Comparison of ENCODE assay signal across 1 cellular context in genomic region chr12:6867407-6868210, GRCh38.
TF ChIP-seq lines count a peak whose summit lies in the region.

TSS of gene TPI1 (plus strand) at chr12:6867531. CDS start at chr12:6867567, 36 bp downstream.

TF ChIP-seq in HEK293, 187 proteins besides CTCF, POLR2A, EP300 and RAD21 (continued from another document):
- TF ChIP-seq ZNF202 (tag by site-specific recombination; IDR thresholded peaks at IDR 0.05; ENCODE audit: borderline replicate concordance) (no peak), GFI1B (tag by site-specific recombination; IDR thresholded peaks at IDR 0.05) (no peak), KLF9 (tag by site-specific recombination; IDR thresholded peaks at IDR 0.05; ENCODE audit: low read depth) (peak; percentile 29; the same call in 1 of the 2 replicates), GLI4 (tag by site-specific recombination; IDR thresholded peaks at IDR 0.05) (no peak), ZNF670 (tag by site-specific recombination; IDR thresholded peaks at IDR 0.05; ENCODE audit: low read depth) (no peak), SP2 (tag by site-specific recombination; IDR thresholded peaks at IDR 0.05) (peak; percentile 56), ZNF174 (tag by site-specific recombination; IDR thresholded peaks at IDR 0.05) (no peak), EGR2 (tag by site-specific recombination; IDR thresholded peaks at IDR 0.05; ENCODE audit: low read depth) (peak; percentile 68; the same call in 1 of the 2 replicates), HOXD13 (CRISPR knock-in tag; IDR thresholded peaks at IDR 0.05; ENCODE audit: borderline replicate concordance) (no peak), MEIS1 (CRISPR knock-in tag; IDR thresholded peaks at IDR 0.05; ENCODE audit: borderline replicate concordance) (no peak), ZNF658 (tag by site-specific recombination; IDR thresholded peaks at IDR 0.05) (no peak), ZNF341 (tag by site-specific recombination; IDR thresholded peaks at IDR 0.05; ENCODE audit: low read depth) (no peak), KLF1 (tag by site-specific recombination; IDR thresholded peaks at IDR 0.05) (0 out of 2 replicates have a peak, but pooled peaks have one; percentile 8), ZNF837 (tag by site-specific recombination; IDR thresholded peaks at IDR 0.05) (no peak), ZNF585B (tag by site-specific recombination; IDR thresholded peaks at IDR 0.05) (0 out of 2 replicates have a peak, but pooled peaks have one; percentile 28), ZNF426 (tag by site-specific recombination; IDR thresholded peaks at IDR 0.05) (no peak), ZNF132 (tag by site-specific recombination; IDR thresholded peaks at IDR 0.05; ENCODE audit: borderline replicate concordance) (no peak), OVOL3 (tag by site-specific recombination; IDR thresholded peaks at IDR 0.05) (no peak), BCL11B (tag by site-specific recombination; IDR thresholded peaks at IDR 0.05; ENCODE audit: low read depth) (no peak), ZNF549 (tag by site-specific recombination; IDR thresholded peaks at IDR 0.05) (no peak), ZNF354C (tag by site-specific recombination; IDR thresholded peaks at IDR 0.05; ENCODE audit: borderline replicate concordance, low read depth) (no peak), PRDM1 (tag by site-specific recombination; IDR thresholded peaks at IDR 0.05) (no peak), PRDM2 (tag by site-specific recombination; IDR thresholded peaks at IDR 0.05; ENCODE audit: borderline replicate concordance) (no peak), ZSCAN30 (tag by site-specific recombination; IDR thresholded peaks at IDR 0.05) (0 out of 2 replicates have a peak, but pooled peaks have one; percentile 77), ZNF664 (tag by site-specific recombination; IDR thresholded peaks at IDR 0.05) (no peak), ZNF10 (tag by site-specific recombination; IDR thresholded peaks at IDR 0.05) (no peak), ZBTB11 (tag by site-specific recombination; conservative IDR thresholded peaks at IDR 0.05; ENCODE audit: low read depth) (peak; percentile 66), INSM2 (tag by site-specific recombination; IDR thresholded peaks at IDR 0.05) (peak; percentile 19; the same call in 1 of the 2 replicates), HOXA7 (CRISPR knock-in tag; IDR thresholded peaks at IDR 0.05; ENCODE audit: borderline replicate concordance) (no peak), YY1 (tag by site-specific recombination; IDR thresholded peaks at IDR 0.05) (peak; percentile 80)
- TF ChIP-seq, protein P1, sequence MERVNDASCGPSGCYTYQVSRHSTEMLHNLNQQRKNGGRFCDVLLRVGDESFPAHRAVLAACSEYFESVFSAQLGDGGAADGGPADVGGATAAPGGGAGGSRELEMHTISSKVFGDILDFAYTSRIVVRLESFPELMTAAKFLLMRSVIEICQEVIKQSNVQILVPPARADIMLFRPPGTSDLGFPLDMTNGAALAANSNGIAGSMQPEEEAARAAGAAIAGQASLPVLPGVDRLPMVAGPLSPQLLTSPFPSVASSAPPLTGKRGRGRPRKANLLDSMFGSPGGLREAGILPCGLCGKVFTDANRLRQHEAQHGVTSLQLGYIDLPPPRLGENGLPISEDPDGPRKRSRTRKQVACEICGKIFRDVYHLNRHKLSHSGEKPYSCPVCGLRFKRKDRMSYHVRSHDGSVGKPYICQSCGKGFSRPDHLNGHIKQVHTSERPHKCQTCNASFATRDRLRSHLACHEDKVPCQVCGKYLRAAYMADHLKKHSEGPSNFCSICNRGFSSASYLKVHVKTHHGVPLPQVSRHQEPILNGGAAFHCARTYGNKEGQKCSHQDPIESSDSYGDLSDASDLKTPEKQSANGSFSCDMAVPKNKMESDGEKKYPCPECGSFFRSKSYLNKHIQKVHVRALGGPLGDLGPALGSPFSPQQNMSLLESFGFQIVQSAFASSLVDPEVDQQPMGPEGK (tag by site-specific recombination; IDR thresholded peaks at IDR 0.05): peak; percentile 52
- TF ChIP-seq, protein P2, sequence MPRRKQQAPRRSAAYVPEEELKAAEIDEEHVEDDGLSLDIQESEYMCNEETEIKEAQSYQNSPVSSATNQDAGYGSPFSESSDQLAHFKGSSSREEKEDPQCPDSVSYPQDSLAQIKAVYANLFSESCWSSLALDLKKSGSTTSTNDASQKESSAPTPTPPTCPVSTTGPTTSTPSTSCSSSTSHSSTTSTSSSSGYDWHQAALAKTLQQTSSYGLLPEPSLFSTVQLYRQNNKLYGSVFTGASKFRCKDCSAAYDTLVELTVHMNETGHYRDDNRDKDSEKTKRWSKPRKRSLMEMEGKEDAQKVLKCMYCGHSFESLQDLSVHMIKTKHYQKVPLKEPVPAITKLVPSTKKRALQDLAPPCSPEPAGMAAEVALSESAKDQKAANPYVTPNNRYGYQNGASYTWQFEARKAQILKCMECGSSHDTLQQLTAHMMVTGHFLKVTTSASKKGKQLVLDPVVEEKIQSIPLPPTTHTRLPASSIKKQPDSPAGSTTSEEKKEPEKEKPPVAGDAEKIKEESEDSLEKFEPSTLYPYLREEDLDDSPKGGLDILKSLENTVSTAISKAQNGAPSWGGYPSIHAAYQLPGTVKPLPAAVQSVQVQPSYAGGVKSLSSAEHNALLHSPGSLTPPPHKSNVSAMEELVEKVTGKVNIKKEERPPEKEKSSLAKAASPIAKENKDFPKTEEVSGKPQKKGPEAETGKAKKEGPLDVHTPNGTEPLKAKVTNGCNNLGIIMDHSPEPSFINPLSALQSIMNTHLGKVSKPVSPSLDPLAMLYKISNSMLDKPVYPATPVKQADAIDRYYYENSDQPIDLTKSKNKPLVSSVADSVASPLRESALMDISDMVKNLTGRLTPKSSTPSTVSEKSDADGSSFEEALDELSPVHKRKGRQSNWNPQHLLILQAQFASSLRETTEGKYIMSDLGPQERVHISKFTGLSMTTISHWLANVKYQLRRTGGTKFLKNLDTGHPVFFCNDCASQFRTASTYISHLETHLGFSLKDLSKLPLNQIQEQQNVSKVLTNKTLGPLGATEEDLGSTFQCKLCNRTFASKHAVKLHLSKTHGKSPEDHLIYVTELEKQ (tag by site-specific recombination; IDR thresholded peaks at IDR 0.05; ENCODE audit: borderline replicate concordance): no peak
